ENCODE assay signal across 17 cellular contexts in genomic region chr4:61532324-61532723, GRCh38.
DNase-seq lines count a peak whose midpoint lies in the region; ATAC-seq, FAIRE-seq and TF ChIP-seq lines count a peak whose summit lies in the region.
"Had no signal": no experiment of that assay in that cellular context is flagged by ENCODE, and none has a peak within 500 bp of the region (broad histone marks: within the 10 kb centered on the region; RNA-seq: fewer than 3 reads in every experiment).

No MANE protein-coding gene starts in this region.

- H3K27me3 Mint-ChIP-seq in astrocyte (ENCODE audit: low read depth, unreplicated experiment): no peaks in the 10 kb centered on the region
- H3K27me3 Mint-ChIP-seq in progenitor cell of endocrine pancreas: no peaks in the 10 kb centered on the region
- H3K27me3 Mint-ChIP-seq: IgD-negative memory B cell; naive thymus-derived CD4-positive, alpha-beta T cell; stimulated activated naive CD8-positive, alpha-beta T cell treated with anti-CD3 and anti-CD28 coated beads, Interleukin-15, amount 100 ng/mL, for 72 hours had no signal

- peak overlapping the region; percentile 77 for H3K27ac Mint-ChIP-seq in astrocyte (ENCODE audit: unreplicated experiment)
- H3K27ac Mint-ChIP-seq in progenitor cell of endocrine pancreas: peak overlapping the region; percentile 76
- H3K27ac Mint-ChIP-seq: IgD-negative memory B cell; naive thymus-derived CD4-positive, alpha-beta T cell; stimulated activated naive CD8-positive, alpha-beta T cell treated with anti-CD3 and anti-CD28 coated beads, Interleukin-15, amount 100 ng/mL, for 72 hours had no signal

- intact Hi-C loops in heart right ventricle (cut with DNase I): no loop called here
- intact Hi-C loops in tibial artery (cut with DNase I; ENCODE audit: low total_unique reads): no loop called here

- peak overlapping the region; percentile 54 for H3K4me2 ChIP-seq in astrocyte (ENCODE audit: low read length)

- H2AFZ ChIP-seq in astrocyte (ENCODE audit: low read depth, low read length): no peak overlapping the region

- no peaks in the 10 kb centered on the region for H3K79me2 ChIP-seq in astrocyte (ENCODE audit: insufficient read depth, low read length)

- H3K36me3 Mint-ChIP-seq in astrocyte (ENCODE audit: low read depth, unreplicated experiment): peaks cover 3% of the 10 kb centered on the region
- peaks cover 2% of the 10 kb centered on the region for H3K36me3 Mint-ChIP-seq in progenitor cell of endocrine pancreas (ENCODE audit: insufficient read depth)
- H3K36me3 Mint-ChIP-seq: IgD-negative memory B cell; naive thymus-derived CD4-positive, alpha-beta T cell had no signal

- ATAC-seq in heart right ventricle: peak in 6 of 8 donors; percentile 29 to 67 (median 45)
- ATAC-seq: lower lobe of right lung; naive thymus-derived CD4-positive, alpha-beta T cell; stimulated activated naive CD8-positive, alpha-beta T cell treated with anti-CD3 and anti-CD28 coated beads, Interleukin-15, amount 100 ng/mL, for 72 hours had no signal

- H3K36me3 ChIP-seq in astrocyte (ENCODE audit: insufficient read depth, low read length) (no peaks in the 10 kb centered on the region), heart right ventricle (no peaks in the 10 kb centered on the region), tibial artery (no peaks in the 10 kb centered on the region)
- H3K36me3 ChIP-seq: BE2C, lower lobe of right lung had no signal

- DNase-seq in NCI-H1417 (lab: John Stamatoyannopoulos, UW) (peak; percentile 7 to 58 (median 55)), NCI-H1417 treated with DMSO at 0.1 percent for 48 hours (lab: John Stamatoyannopoulos, UW) (no peak), astrocyte (ENCODE audit: low read depth) (peak; percentile 82), heart right ventricle (no peak), progenitor cell of endocrine pancreas (ENCODE audit: low spot score, unreplicated experiment) (no peak), tibial artery (no peak), DMS79 (lab: John Stamatoyannopoulos, UW) (no peak)
- no peak for DNase-seq in stimulated activated CD4-positive, alpha-beta T cell treated with anti-CD3 and anti-CD28 coated beads, Interleukin-2, amount 100 ng/mL, for 24 hours
- DNase-seq: 8988T; BE2C; H7; lower lobe of right lung; naive thymus-derived CD4-positive, alpha-beta T cell; SHP77 treated with DMSO at 0.1 percent for 48 hours; stimulated activated naive CD8-positive, alpha-beta T cell treated with anti-CD3 and anti-CD28 coated beads, Interleukin-15, amount 100 ng/mL, for 72 hours had no signal

- WGBS in heart right ventricle, 2 donors: 57 to 75% methylated on average over 13 of the region's 13 CpGs

- H3K9me3 Mint-ChIP-seq in astrocyte (ENCODE audit: unreplicated experiment): peaks cover 14% of the 10 kb centered on the region
- H3K9me3 Mint-ChIP-seq in progenitor cell of endocrine pancreas (ENCODE audit: low read depth): peaks cover 22% of the 10 kb centered on the region

- H3K4me1 ChIP-seq in astrocyte (ENCODE audit: insufficient read depth, low read length) (peaks cover 9% of the 10 kb centered on the region), heart right ventricle (no peaks in the 10 kb centered on the region), tibial artery (peaks cover 0 to 15% (median 0%) of the 10 kb centered on the region in 4 donors)
- H3K4me1 ChIP-seq: BE2C, lower lobe of right lung had no signal

- H4K20me1 ChIP-seq in astrocyte (ENCODE audit: insufficient read depth, low read length): no peaks in the 10 kb centered on the region

- no peaks in the 10 kb centered on the region for H3K27me3 ChIP-seq in astrocyte (ENCODE audit: insufficient read depth, low read length)
- no peaks in the 10 kb centered on the region for H3K27me3 ChIP-seq in heart right ventricle
- H3K27me3 ChIP-seq in tibial artery: no peaks in the 10 kb centered on the region
- H3K27me3 ChIP-seq: BE2C had no signal

- no peak overlapping the region for H3K4me3 ChIP-seq in astrocyte (ENCODE audit: insufficient read depth, low read depth, low read length)
- H3K4me3 ChIP-seq in heart right ventricle: peak overlapping the region in 1 of 10 donors; percentile 18
- no peak overlapping the region for H3K4me3 ChIP-seq in tibial artery
- H3K4me3 ChIP-seq: lower lobe of right lung had no signal

- H3K9me3 ChIP-seq in astrocyte (ENCODE audit: insufficient read depth, low read depth, low read length) (no peaks in the 10 kb centered on the region), heart right ventricle (peaks cover 0 to 17% (median 2%) of the 10 kb centered on the region in 11 donors), tibial artery (no peaks in the 10 kb centered on the region)
- H3K9me3 ChIP-seq: BE2C, lower lobe of right lung had no signal

- H3K4me3 Mint-ChIP-seq in astrocyte (ENCODE audit: unreplicated experiment) (no peak overlapping the region), progenitor cell of endocrine pancreas (ENCODE audit: low read depth) (no peak overlapping the region)
- H3K4me3 Mint-ChIP-seq: IgD-negative memory B cell; naive thymus-derived CD4-positive, alpha-beta T cell; stimulated activated naive CD8-positive, alpha-beta T cell treated with anti-CD3 and anti-CD28 coated beads, Interleukin-15, amount 100 ng/mL, for 72 hours had no signal

- H3K27ac ChIP-seq in astrocyte (ENCODE audit: low read depth, low read length) (no peak overlapping the region), heart right ventricle (no peak overlapping the region), tibial artery (no peak overlapping the region)
- H3K27ac ChIP-seq: lower lobe of right lung had no signal

- no peak overlapping the region for H3K9ac ChIP-seq in astrocyte (ENCODE audit: low read length)

- H3K4me1 Mint-ChIP-seq in astrocyte (ENCODE audit: low read depth, unreplicated experiment) (peaks cover 32% of the 10 kb centered on the region), progenitor cell of endocrine pancreas (ENCODE audit: low read depth) (peaks cover 20% of the 10 kb centered on the region)
- H3K4me1 Mint-ChIP-seq: IgD-negative memory B cell; naive thymus-derived CD4-positive, alpha-beta T cell; stimulated activated naive CD8-positive, alpha-beta T cell treated with anti-CD3 and anti-CD28 coated beads, Interleukin-15, amount 100 ng/mL, for 72 hours had no signal

- TF ChIP-seq CTCF in astrocyte (IDR thresholded peaks at IDR 0.05; ENCODE audit: insufficient read depth, low read depth, low read length) (no peak), heart right ventricle (IDR thresholded peaks at IDR 0.05) (no peak), progenitor cell of endocrine pancreas (IDR thresholded peaks at IDR 0.05; ENCODE audit: unreplicated experiment) (no peak), tibial artery (IDR thresholded peaks at IDR 0.05) (no peak)

- FAIRE-seq in astrocyte (lab: Jason Lieb, UNC): no peak
- FAIRE-seq: frontal cortex had no signal

Comparison
In these comparisons a context has a peak if more than half of its experiments do, and no peak if none do; other contexts are left out.
1. DNase-seq: peak in NCI-H1417 (3 of 3) and astrocyte (single experiment); none in NCI-H1417 treated with DMSO at 0.1 percent for 48 hours (single experiment), heart right ventricle (0 of 2), progenitor cell of endocrine pancreas (single experiment), tibial artery (0 of 2), DMS79 (single experiment) and stimulated activated CD4-positive, alpha-beta T cell treated with anti-CD3 and anti-CD28 coated beads, Interleukin-2, amount 100 ng/mL, for 24 hours (0 of 2).